ENCODE assay signal across 1 cellular context in the genomic region with DNA sequence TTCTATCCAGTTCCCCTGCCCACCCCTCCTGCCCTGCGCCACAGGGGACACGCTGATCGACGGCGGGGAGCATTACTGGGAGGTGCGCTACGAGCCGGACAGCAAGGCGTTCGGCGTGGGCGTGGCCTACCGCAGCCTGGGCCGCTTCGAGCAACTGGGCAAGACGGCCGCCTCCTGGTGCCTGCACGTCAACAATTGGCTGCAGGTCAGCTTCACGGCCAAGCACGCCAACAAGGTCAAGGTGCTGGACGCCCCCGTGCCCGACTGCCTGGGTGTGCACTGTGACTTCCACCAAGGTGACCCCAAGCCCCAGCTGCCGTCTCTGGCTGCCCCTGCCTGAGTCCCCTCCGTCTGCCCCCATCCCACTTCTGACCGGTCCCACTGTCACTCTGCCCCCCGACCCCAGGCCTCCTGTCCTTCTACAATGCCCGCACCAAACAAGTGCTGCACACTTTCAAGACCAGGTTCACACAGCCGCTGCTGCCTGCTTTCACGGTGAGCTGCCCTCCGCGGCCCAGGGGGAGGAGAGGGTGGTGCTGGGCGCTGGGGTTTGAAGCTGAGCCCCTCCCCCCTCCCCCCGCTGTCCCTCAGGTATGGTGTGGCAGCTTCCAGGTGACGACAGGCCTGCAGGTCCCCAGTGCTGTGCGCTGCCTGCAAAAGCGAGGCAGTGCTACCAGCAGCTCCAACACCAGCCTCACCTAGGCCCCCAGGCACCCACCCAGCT.
TF ChIP-seq lines count a peak whose summit lies in the region.

No MANE protein-coding gene starts in this region.

TF ChIP-seq in GM23338, 12 proteins besides CTCF, POLR2A, EP300 and RAD21:
- TF ChIP-seq, protein P1, sequence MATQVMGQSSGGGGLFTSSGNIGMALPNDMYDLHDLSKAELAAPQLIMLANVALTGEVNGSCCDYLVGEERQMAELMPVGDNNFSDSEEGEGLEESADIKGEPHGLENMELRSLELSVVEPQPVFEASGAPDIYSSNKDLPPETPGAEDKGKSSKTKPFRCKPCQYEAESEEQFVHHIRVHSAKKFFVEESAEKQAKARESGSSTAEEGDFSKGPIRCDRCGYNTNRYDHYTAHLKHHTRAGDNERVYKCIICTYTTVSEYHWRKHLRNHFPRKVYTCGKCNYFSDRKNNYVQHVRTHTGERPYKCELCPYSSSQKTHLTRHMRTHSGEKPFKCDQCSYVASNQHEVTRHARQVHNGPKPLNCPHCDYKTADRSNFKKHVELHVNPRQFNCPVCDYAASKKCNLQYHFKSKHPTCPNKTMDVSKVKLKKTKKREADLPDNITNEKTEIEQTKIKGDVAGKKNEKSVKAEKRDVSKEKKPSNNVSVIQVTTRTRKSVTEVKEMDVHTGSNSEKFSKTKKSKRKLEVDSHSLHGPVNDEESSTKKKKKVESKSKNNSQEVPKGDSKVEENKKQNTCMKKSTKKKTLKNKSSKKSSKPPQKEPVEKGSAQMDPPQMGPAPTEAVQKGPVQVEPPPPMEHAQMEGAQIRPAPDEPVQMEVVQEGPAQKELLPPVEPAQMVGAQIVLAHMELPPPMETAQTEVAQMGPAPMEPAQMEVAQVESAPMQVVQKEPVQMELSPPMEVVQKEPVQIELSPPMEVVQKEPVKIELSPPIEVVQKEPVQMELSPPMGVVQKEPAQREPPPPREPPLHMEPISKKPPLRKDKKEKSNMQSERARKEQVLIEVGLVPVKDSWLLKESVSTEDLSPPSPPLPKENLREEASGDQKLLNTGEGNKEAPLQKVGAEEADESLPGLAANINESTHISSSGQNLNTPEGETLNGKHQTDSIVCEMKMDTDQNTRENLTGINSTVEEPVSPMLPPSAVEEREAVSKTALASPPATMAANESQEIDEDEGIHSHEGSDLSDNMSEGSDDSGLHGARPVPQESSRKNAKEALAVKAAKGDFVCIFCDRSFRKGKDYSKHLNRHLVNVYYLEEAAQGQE (IDR thresholded peaks at IDR 0.05; ENCODE audit: unreplicated experiment), result no peak
- no peak for TF ChIP-seq POLR2AphosphoS5 (IDR thresholded peaks at IDR 0.05; ENCODE audit: low read depth)
- no peak for TF ChIP-seq EZH2phosphoT487 (IDR thresholded peaks at IDR 0.05; ENCODE audit: unreplicated experiment)
- TF ChIP-seq, protein P2, sequence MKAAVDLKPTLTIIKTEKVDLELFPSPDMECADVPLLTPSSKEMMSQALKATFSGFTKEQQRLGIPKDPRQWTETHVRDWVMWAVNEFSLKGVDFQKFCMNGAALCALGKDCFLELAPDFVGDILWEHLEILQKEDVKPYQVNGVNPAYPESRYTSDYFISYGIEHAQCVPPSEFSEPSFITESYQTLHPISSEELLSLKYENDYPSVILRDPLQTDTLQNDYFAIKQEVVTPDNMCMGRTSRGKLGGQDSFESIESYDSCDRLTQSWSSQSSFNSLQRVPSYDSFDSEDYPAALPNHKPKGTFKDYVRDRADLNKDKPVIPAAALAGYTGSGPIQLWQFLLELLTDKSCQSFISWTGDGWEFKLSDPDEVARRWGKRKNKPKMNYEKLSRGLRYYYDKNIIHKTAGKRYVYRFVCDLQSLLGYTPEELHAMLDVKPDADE (IDR thresholded peaks at IDR 0.05), result no peak
- no peak for TF ChIP-seq CREB1 (CRISPR knock-in tag; IDR thresholded peaks at IDR 0.05; ENCODE audit: low read depth)
- TF ChIP-seq JUNB (IDR thresholded peaks at IDR 0.05; ENCODE audit: unreplicated experiment), result no peak
- no peak for TF ChIP-seq ZNF331 (CRISPR knock-in tag; IDR thresholded peaks at IDR 0.05; ENCODE audit: low read depth)
- TF ChIP-seq EZH2 (IDR thresholded peaks at IDR 0.05; ENCODE audit: low read depth, unreplicated experiment), result no peak
- no peak for TF ChIP-seq NANOG (IDR thresholded peaks at IDR 0.05; ENCODE audit: borderline replicate concordance)
- no peak for TF ChIP-seq STAT1 (IDR thresholded peaks at IDR 0.05; ENCODE audit: unreplicated experiment)
- TF ChIP-seq, protein P3, sequence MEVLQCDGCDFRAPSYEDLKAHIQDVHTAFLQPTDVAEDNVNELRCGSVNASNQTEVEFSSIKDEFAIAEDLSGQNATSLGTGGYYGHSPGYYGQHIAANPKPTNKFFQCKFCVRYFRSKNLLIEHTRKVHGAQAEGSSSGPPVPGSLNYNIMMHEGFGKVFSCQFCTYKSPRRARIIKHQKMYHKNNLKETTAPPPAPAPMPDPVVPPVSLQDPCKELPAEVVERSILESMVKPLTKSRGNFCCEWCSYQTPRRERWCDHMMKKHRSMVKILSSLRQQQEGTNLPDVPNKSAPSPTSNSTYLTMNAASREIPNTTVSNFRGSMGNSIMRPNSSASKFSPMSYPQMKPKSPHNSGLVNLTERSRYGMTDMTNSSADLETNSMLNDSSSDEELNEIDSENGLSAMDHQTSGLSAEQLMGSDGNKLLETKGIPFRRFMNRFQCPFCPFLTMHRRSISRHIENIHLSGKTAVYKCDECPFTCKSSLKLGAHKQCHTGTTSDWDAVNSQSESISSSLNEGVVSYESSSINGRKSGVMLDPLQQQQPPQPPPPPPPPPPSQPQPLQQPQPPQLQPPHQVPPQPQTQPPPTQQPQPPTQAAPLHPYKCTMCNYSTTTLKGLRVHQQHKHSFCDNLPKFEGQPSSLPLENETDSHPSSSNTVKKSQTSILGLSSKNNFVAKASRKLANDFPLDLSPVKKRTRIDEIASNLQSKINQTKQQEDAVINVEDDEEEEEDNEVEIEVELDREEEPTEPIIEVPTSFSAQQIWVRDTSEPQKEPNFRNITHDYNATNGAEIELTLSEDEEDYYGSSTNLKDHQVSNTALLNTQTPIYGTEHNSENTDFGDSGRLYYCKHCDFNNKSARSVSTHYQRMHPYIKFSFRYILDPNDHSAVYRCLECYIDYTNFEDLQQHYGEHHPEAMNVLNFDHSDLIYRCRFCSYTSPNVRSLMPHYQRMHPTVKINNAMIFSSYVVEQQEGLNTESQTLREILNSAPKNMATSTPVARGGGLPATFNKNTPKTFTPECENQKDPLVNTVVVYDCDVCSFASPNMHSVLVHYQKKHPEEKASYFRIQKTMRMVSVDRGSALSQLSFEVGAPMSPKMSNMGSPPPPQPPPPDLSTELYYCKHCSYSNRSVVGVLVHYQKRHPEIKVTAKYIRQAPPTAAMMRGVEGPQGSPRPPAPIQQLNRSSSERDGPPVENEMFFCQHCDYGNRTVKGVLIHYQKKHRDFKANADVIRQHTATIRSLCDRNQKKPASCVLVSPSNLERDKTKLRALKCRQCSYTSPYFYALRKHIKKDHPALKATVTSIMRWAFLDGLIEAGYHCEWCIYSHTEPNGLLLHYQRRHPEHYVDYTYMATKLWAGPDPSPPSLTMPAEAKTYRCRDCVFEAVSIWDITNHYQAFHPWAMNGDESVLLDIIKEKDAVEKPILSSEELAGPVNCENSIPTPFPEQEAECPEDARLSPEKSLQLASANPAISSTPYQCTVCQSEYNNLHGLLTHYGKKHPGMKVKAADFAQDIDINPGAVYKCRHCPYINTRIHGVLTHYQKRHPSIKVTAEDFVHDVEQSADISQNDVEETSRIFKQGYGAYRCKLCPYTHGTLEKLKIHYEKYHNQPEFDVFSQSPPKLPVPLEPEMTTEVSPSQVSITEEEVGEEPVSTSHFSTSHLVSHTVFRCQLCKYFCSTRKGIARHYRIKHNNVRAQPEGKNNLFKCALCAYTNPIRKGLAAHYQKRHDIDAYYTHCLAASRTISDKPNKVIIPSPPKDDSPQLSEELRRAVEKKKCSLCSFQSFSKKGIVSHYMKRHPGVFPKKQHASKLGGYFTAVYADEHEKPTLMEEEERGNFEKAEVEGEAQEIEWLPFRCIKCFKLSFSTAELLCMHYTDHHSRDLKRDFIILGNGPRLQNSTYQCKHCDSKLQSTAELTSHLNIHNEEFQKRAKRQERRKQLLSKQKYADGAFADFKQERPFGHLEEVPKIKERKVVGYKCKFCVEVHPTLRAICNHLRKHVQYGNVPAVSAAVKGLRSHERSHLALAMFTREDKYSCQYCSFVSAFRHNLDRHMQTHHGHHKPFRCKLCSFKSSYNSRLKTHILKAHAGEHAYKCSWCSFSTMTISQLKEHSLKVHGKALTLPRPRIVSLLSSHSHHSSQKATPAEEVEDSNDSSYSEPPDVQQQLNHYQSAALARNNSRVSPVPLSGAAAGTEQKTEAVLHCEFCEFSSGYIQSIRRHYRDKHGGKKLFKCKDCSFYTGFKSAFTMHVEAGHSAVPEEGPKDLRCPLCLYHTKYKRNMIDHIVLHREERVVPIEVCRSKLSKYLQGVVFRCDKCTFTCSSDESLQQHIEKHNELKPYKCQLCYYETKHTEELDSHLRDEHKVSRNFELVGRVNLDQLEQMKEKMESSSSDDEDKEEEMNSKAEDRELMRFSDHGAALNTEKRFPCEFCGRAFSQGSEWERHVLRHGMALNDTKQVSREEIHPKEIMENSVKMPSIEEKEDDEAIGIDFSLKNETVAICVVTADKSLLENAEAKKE (CRISPR knock-in tag; IDR thresholded peaks at IDR 0.05), result no peak
- TF ChIP-seq ZNF114 (CRISPR knock-in tag; IDR thresholded peaks at IDR 0.05), result no peak
